In the genomic region with DNA sequence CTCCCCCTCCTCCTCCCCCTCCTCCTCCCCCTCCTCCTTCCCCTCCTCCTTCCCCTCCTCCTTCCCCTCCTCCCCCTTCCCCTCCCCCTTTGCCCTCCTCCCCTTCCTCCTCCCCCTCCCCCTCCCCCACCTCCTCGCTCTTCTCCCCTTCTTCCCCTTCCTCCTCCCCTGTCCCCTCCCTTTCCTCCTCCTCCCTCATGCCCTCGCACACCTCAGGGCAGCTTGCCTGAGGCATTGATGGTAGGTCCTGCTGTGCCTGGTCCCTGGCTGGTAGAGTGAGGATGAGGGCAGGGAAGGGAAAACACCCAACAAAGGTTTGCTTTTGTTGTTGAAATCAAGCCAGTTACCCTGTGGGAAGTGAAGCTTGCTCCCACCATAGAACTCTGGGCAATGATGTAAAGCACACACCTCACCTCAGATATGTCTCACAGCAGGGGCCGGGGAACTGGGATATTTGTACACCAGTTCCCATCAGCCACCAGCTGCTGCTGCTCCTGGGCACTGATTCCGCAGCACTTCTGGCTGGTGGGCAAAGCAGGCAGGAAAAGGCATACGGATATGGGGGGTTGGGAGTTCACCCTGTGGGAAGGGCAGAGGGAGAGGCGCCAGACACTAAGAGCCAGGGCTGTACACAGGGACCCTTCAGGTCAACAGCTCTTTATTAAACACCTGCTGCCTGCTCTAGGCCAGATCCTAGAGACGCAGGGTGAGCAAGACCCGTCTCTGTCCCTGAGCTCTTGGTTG, we compare ENCODE assay signal across 11 cellular contexts. TPM values are rescaled to one million over a fixed set of nuclear protein-coding genes. Genes with fewer than 3 reads are reported as not detected.
A peak's percentile ranks its signal among the peaks of the same experiment; 100 is the strongest.
DNase-seq lines count a peak whose midpoint lies in the region; ATAC-seq, FAIRE-seq and TF ChIP-seq lines count a peak whose summit lies in the region.
"Had no signal": no experiment of that assay in that cellular context is flagged by ENCODE, and none has a peak within 500 bp of the region (broad histone marks: within the 10 kb centered on the region; RNA-seq: fewer than 3 reads in every experiment).

No MANE protein-coding gene starts in this region.

- no peak for ATAC-seq in activated B cell treated with CpG ODN at 0.5 μM for 24 hours (ENCODE audit: low read depth)
- ATAC-seq in HepG2: no peak
- no peak for ATAC-seq in omental fat pad (ENCODE audit: low FRiP score)
- ATAC-seq: activated CD4-positive, CD25-positive, alpha-beta regulatory T cell treated with anti-CD3 and anti-CD28 coated beads, Interleukin-2, amount 50 U/mL, for 24 hours had no signal

- intact Hi-C loops in mammary epithelial cell (cut with micrococcal nuclease): no loop called here
- intact Hi-C loops in MCF 10A (cut with micrococcal nuclease): loop anchor here (10.0 kb wide), 1 partner anchor 152 kb away; a partner anchor contains a TSS
- intact Hi-C loops in activated B cell treated with CpG ODN at 0.5 μM for 24 hours (cut with micrococcal nuclease): no loop called here
- intact Hi-C loops in HepG2 (cut with micrococcal nuclease; ENCODE audit: unreplicated experiment): no loop called here

- no peak overlapping the region for H3K27ac Mint-ChIP-seq in MCF 10A (ENCODE audit: low read depth, unreplicated experiment)
- peak overlapping the region; percentile 77 for H3K27ac Mint-ChIP-seq in activated B cell treated with CpG ODN at 0.5 μM for 24 hours

- peaks cover 29% of the 10 kb centered on the region for H3K4me1 Mint-ChIP-seq in MCF 10A (ENCODE audit: insufficient read depth, unreplicated experiment)
- peaks cover 91% of the 10 kb centered on the region for H3K4me1 Mint-ChIP-seq in activated B cell treated with CpG ODN at 0.5 μM for 24 hours

- 87% methylated on average over 7 of the region's 8 CpGs for WGBS in mammary epithelial cell (ENCODE audit: low coverage, missing lambda C conversion rate)
- WGBS in HepG2 (ENCODE audit: low lambda C conversion rate): 76% methylated on average over 6 of the region's 8 CpGs

- CTCF ChIA-PET in mammary epithelial cell (lab: Charles Lee; ENCODE audit: low non-redundant PET) (no interaction called here), MCF 10A (lab: Yijun Ruan, JAX) (interaction anchor here (0.5 to 1.0 kb wide), 3 partner anchors 172 to 244 kb away, joined by 3 to 4 read pairs (median 3); a partner anchor contains a TSS), activated B cell treated with CpG ODN at 0.5 μM for 24 hours (lab: Charles Lee) (no interaction called here), HepG2 (lab: Yijun Ruan, JAX; ENCODE audit: low intra/inter-chr PET ratio, low total read pairs) (no interaction called here)

- POLR2A ChIA-PET in MCF 10A (lab: Yijun Ruan, JAX): no interaction called here
- POLR2A ChIA-PET in activated B cell treated with CpG ODN at 0.5 μM for 24 hours (lab: Charles Lee): no interaction called here
- POLR2A ChIA-PET in HepG2 (lab: Yijun Ruan, JAX): interaction anchor here (0.6 to 1.0 kb wide), 2 partner anchors 14 to 19 kb away, joined by 3 read pairs; no protein-coding TSS in a partner anchor

- no peak overlapping the region for H3K27ac ChIP-seq in mammary epithelial cell (ENCODE audit: insufficient read depth, low read depth, low read length)
- no peak overlapping the region for H3K27ac ChIP-seq in HepG2 (ENCODE audit: extremely low read length, insufficient read depth, low read length)
- H3K27ac ChIP-seq in caudate nucleus (ENCODE audit: low read depth, low read length): no peak overlapping the region

- no peak for FAIRE-seq in HepG2 (lab: Jason Lieb, UNC)

- H3K4me3 ChIP-seq in mammary epithelial cell (replicated peaks in 1 of 3; ENCODE audit: insufficient read depth in 1 of 3, low read depth in 2 of 3, low read length in 3 of 3): no peak overlapping the region
- no peak overlapping the region for H3K4me3 ChIP-seq in HepG2 (replicated peaks in 1 of 3; ENCODE audit: insufficient read depth in 1 of 3, low read depth in 2 of 3, low read length in 3 of 3)

- TF ChIP-seq CTCF in mammary epithelial cell (conservative IDR thresholded peaks at IDR 0.05 in 1 of 2, IDR thresholded peaks at IDR 0.05 in 1 of 2; ENCODE audit: extremely low read depth in 1 of 2, insufficient read depth in 1 of 2, low read depth in 1 of 2, low read length in 2 of 2) (no peak), MCF 10A (IDR thresholded peaks at IDR 0.05; ENCODE audit: unreplicated experiment) (no peak), activated B cell treated with CpG ODN at 0.5 μM for 24 hours (IDR thresholded peaks at IDR 0.05) (no peak), HepG2 (CRISPR knock-in tag; IDR thresholded peaks at IDR 0.05) (no peak), omental fat pad (IDR thresholded peaks at IDR 0.05) (no peak), GM10266 (IDR thresholded peaks at IDR 0.05; ENCODE audit: control insufficient read depth, insufficient read depth, low read depth, missing control alignments) (no peak)

- in situ Hi-C loops in mammary epithelial cell (cut with MboI; ENCODE audit: low sequenced_read_pairs in 2 of 2): loop anchor here in 1 of 2 donors (25.0 kb wide), 2 partner anchors 185 to 360 kb away; no protein-coding TSS in a partner anchor
- in situ Hi-C loops in HepG2 (cut with HindIII; ENCODE audit: extremely low pct_ligation_motif_present, low pct_unique_long_range_greater_than_20kb): loop anchor here (5.0 kb wide), 1 partner anchor 175 kb away; no protein-coding TSS in a partner anchor

- H3K27me3 Mint-ChIP-seq in MCF 10A (ENCODE audit: insufficient read depth, unreplicated experiment) (no peaks in the 10 kb centered on the region), activated B cell treated with CpG ODN at 0.5 μM for 24 hours (no peaks in the 10 kb centered on the region)

- H3K4me3 Mint-ChIP-seq in MCF 10A (ENCODE audit: unreplicated experiment): no peak overlapping the region
- H3K4me3 Mint-ChIP-seq in activated B cell treated with CpG ODN at 0.5 μM for 24 hours: no peak overlapping the region

- no peak for DNase-seq in mammary epithelial cell
- no peak for DNase-seq in MCF 10A (ENCODE audit: unreplicated experiment)
- DNase-seq in activated B cell treated with CpG ODN at 0.5 μM for 24 hours: peak; percentile 12
- no peak for DNase-seq in HepG2 (ENCODE audit: low spot score)
- DNase-seq in omental fat pad (ENCODE audit: low spot score): no peak
- DNase-seq in caudate nucleus (lab: John Stamatoyannopoulos, UW): no peak
- no peak for DNase-seq in GM10266 (ENCODE audit: extremely low spot score)
- no peak for DNase-seq in NCI-H1436 (lab: John Stamatoyannopoulos, UW)
- DNase-seq: mesenchymal stem cell, NCI-H1694 treated with DMSO at 0.1 percent for 48 hours had no signal

- no peak for TF ChIP-seq EP300 in HepG2 (IDR thresholded peaks at IDR 0.05; ENCODE audit: low read depth in 2 of 2, low read length in 2 of 2)
- no peak for TF ChIP-seq EP300 in HepG2 (CRISPR knock-in tag; IDR thresholded peaks at IDR 0.05; ENCODE audit: borderline replicate concordance)

- H2AFZ ChIP-seq in mammary epithelial cell (ENCODE audit: low read depth, low read length) (peak overlapping the region; percentile 62), HepG2 (ENCODE audit: low read length) (no peak overlapping the region)

- no peak for TF ChIP-seq POLR2A in HepG2 (IDR thresholded peaks at IDR 0.05; ENCODE audit: insufficient read depth in 1 of 2, low read depth in 2 of 2, low read length in 2 of 2)

- H3K9ac ChIP-seq in mammary epithelial cell (ENCODE audit: insufficient read depth, low read length): no peak overlapping the region
- H3K9ac ChIP-seq in HepG2 (ENCODE audit: insufficient read depth, low read depth, low read length): no peak overlapping the region

- H3K9me3 Mint-ChIP-seq in MCF 10A (ENCODE audit: unreplicated experiment) (no peaks in the 10 kb centered on the region), activated B cell treated with CpG ODN at 0.5 μM for 24 hours (no peaks in the 10 kb centered on the region)

- H4K20me1 ChIP-seq in mammary epithelial cell (ENCODE audit: insufficient read depth, low read length): no peaks in the 10 kb centered on the region
- H4K20me1 ChIP-seq in HepG2 (ENCODE audit: insufficient read depth, low read length): 0 out of 2 replicates have a peak, but pooled peaks cover 2% of the 10 kb centered on the region

- no TSS peak for BruUV-seq in mammary epithelial cell (replicated peaks; lab: Mats Ljungman, UMichigan)
- no TSS peak for BruUV-seq in MCF 10A (replicated peaks; lab: Mats Ljungman, UMichigan)
- no TSS peak for BruUV-seq in HepG2 (replicated peaks; lab: Mats Ljungman, UMichigan)

- H3K36me3 Mint-ChIP-seq in MCF 10A (ENCODE audit: insufficient read depth, unreplicated experiment) (no peaks in the 10 kb centered on the region), activated B cell treated with CpG ODN at 0.5 μM for 24 hours (ENCODE audit: low read depth) (peaks cover 46% of the 10 kb centered on the region)

- H3K4me2 ChIP-seq in mammary epithelial cell (ENCODE audit: insufficient read depth, low read depth, low read length) (no peak overlapping the region), HepG2 (ENCODE audit: low read depth, low read length) (no peak overlapping the region)

- H3K27me3 ChIP-seq in mammary epithelial cell (ENCODE audit: insufficient read depth, low read length) (no peaks in the 10 kb centered on the region), HepG2 (ENCODE audit: control insufficient read depth in 1 of 2, insufficient read depth in 2 of 2, low read length in 2 of 2) (no peaks in the 10 kb centered on the region; a peak in 1 of 5 replicates)

- H3K4me1 ChIP-seq in mammary epithelial cell (ENCODE audit: insufficient read depth, low read length): peaks cover 41% of the 10 kb centered on the region
- H3K4me1 ChIP-seq in HepG2 (ENCODE audit: insufficient read depth, low read length): peaks cover 7% of the 10 kb centered on the region; the same call in 1 of the 2 replicates

- TF ChIP-seq RAD21 in HepG2 (CRISPR knock-in tag; IDR thresholded peaks at IDR 0.05): no peak

- H3K79me2 ChIP-seq in mammary epithelial cell (ENCODE audit: insufficient read depth, low read length): no peaks in the 10 kb centered on the region
- no peaks in the 10 kb centered on the region for H3K79me2 ChIP-seq in HepG2 (ENCODE audit: insufficient read depth, low read length)

- H3K36me3 ChIP-seq in mammary epithelial cell (ENCODE audit: insufficient read depth, low read length) (no peaks in the 10 kb centered on the region), HepG2 (replicated peaks in 1 of 2; ENCODE audit: control insufficient read depth in 1 of 2, insufficient read depth in 2 of 2, low read length in 2 of 2) (no peaks in the 10 kb centered on the region)

- dilution Hi-C loops in mammary epithelial cell (cut with HindIII; ENCODE audit: low sequenced_read_pairs): loop anchor here (10.0 to 25.0 kb wide), 3 partner anchors 132 to 510 kb away; no protein-coding TSS in a partner anchor

- H3K9me3 ChIP-seq in mammary epithelial cell (replicated peaks; ENCODE audit: insufficient read depth, low read length) (no peaks in the 10 kb centered on the region), HepG2 (ENCODE audit: low read length) (no peaks in the 10 kb centered on the region)

RNA-seq across cellular contexts. Expression of a gene that starts 13.8 kb away (rescaled TPM):
- total RNA-seq in mammary epithelial cell (1 to 10 TPM; 1.0 to 2.9 TPM), MCF 10A (2022) (9.7 and 20.0 TPM in 2 replicates), activated B cell treated with CpG ODN at 0.5 μM for 24 hours (84.6 and 87.1 TPM in 2 replicates), HepG2 (2016; rRNA removed; fragmentation: Illumina TruSeq; extraction: Trizol) (6.3 and 10.5 TPM in 2 replicates), omental fat pad (10 to 100 TPM; 21.3 to 41.0 (median 27.8) TPM)
- polyA plus RNA-seq in mammary epithelial cell (7.9 TPM), HepG2 (2011; rRNA removed) (31.5 and 50.8 TPM in 2 replicates)
- 16.8 TPM for polyA minus RNA-seq in mammary epithelial cell
- 2.6 and 5.4 TPM in 2 replicates for total RNA-seq in HepG2 (2016; cell fraction: cytosol; rRNA removed; fragmentation: Illumina TruSeq; extraction: Trizol; ENCODE audit: low read depth)
- total RNA-seq in HepG2 (2016; cell fraction: insoluble cytoplasmic fraction; rRNA removed; fragmentation: Illumina TruSeq; extraction: Trizol): 6.8 and 9.8 TPM in 2 replicates
- total RNA-seq in HepG2 (2016; cell fraction: membrane; rRNA removed; fragmentation: Illumina TruSeq; extraction: Trizol): 4.6 and 7.7 TPM in 2 replicates
- 2.0 and 3.7 TPM in 2 replicates for total RNA-seq in HepG2 (2016; cell fraction: nucleus; rRNA removed; fragmentation: Illumina TruSeq; extraction: Trizol)
- polyA plus RNA-seq in HepG2 (2011; cell fraction: cytosol; rRNA removed): 31.2 and 32.1 TPM in 2 replicates
- polyA plus RNA-seq in HepG2 (2011; cell fraction: nucleus; rRNA removed): 14.5 and 18.2 TPM in 2 replicates
- 11.6 and 19.0 TPM in 2 replicates for polyA plus RNA-seq in HepG2 (2012)
- 6.6 and 8.5 TPM in 2 replicates for polyA plus RNA-seq in HepG2 (2016; cell fraction: cytosol; fragmentation: Illumina TruSeq; extraction: Trizol; ENCODE audit: low read depth)
- 9.0 and 9.8 TPM in 2 replicates for polyA plus RNA-seq in HepG2 (2016; cell fraction: insoluble cytoplasmic fraction; fragmentation: Illumina TruSeq; extraction: Trizol; ENCODE audit: low read depth)
- 5.9 and 6.2 TPM in 2 replicates for polyA plus RNA-seq in HepG2 (2016; cell fraction: membrane; fragmentation: Illumina TruSeq; extraction: Trizol; ENCODE audit: low read depth)
- 5.4 and 6.8 TPM in 2 replicates for polyA plus RNA-seq in HepG2 (2016; cell fraction: nucleus; fragmentation: Illumina TruSeq; extraction: Trizol; ENCODE audit: insufficient read depth, low read depth)
- polyA minus RNA-seq in HepG2 (2011; rRNA and poly(A)+ RNA removed; ENCODE audit: low replicate concordance): 3.8 and 11.4 TPM in 2 replicates
- polyA minus RNA-seq in HepG2 (2011; cell fraction: cytosol; rRNA and poly(A)+ RNA removed): 5.5 and 6.9 TPM in 2 replicates
- polyA minus RNA-seq in HepG2 (2011; cell fraction: nucleus; rRNA and poly(A)+ RNA removed): 8.8 and 9.0 TPM in 2 replicates

RNA-seq across cellular contexts. Expression of a gene that starts 31.5 kb away (rescaled TPM):
- total RNA-seq in mammary epithelial cell: 10 to 100 TPM; 31.8 to 42.7 TPM
- 29.2 TPM for polyA plus RNA-seq in mammary epithelial cell
- 80.7 TPM for polyA minus RNA-seq in mammary epithelial cell
- total RNA-seq in MCF 10A (2022): 48.7 and 67.6 TPM in 2 replicates
- total RNA-seq in activated B cell treated with CpG ODN at 0.5 μM for 24 hours: 40.1 and 41.9 TPM in 2 replicates
- 115 and 118 TPM in 2 replicates for total RNA-seq in HepG2 (2016; rRNA removed; fragmentation: Illumina TruSeq; extraction: Trizol)
- total RNA-seq in HepG2 (2016; cell fraction: cytosol; rRNA removed; fragmentation: Illumina TruSeq; extraction: Trizol; ENCODE audit: low read depth): 24.6 and 27.1 TPM in 2 replicates
- total RNA-seq in HepG2 (2016; cell fraction: insoluble cytoplasmic fraction; rRNA removed; fragmentation: Illumina TruSeq; extraction: Trizol): 110 and 117 TPM in 2 replicates
- total RNA-seq in HepG2 (2016; cell fraction: membrane; rRNA removed; fragmentation: Illumina TruSeq; extraction: Trizol): 71.0 and 75.9 TPM in 2 replicates
- 82.3 and 94.1 TPM in 2 replicates for total RNA-seq in HepG2 (2016; cell fraction: nucleus; rRNA removed; fragmentation: Illumina TruSeq; extraction: Trizol)
- 51.3 and 55.2 TPM in 2 replicates for polyA plus RNA-seq in HepG2 (2011; rRNA removed)
- 39.7 and 48.8 TPM in 2 replicates for polyA plus RNA-seq in HepG2 (2011; cell fraction: cytosol; rRNA removed)
- 115 and 142 TPM in 2 replicates for polyA plus RNA-seq in HepG2 (2011; cell fraction: nucleus; rRNA removed)
- 26.8 and 40.4 TPM in 2 replicates for polyA plus RNA-seq in HepG2 (2012)
- polyA plus RNA-seq in HepG2 (2016; cell fraction: cytosol; fragmentation: Illumina TruSeq; extraction: Trizol; ENCODE audit: low read depth): 11.0 and 11.5 TPM in 2 replicates
- polyA plus RNA-seq in HepG2 (2016; cell fraction: insoluble cytoplasmic fraction; fragmentation: Illumina TruSeq; extraction: Trizol; ENCODE audit: low read depth): 70.1 and 79.0 TPM in 2 replicates
- polyA plus RNA-seq in HepG2 (2016; cell fraction: membrane; fragmentation: Illumina TruSeq; extraction: Trizol; ENCODE audit: low read depth): 28.4 and 28.6 TPM in 2 replicates
- 90.9 and 95.3 TPM in 2 replicates for polyA plus RNA-seq in HepG2 (2016; cell fraction: nucleus; fragmentation: Illumina TruSeq; extraction: Trizol; ENCODE audit: insufficient read depth, low read depth)
- polyA minus RNA-seq in HepG2 (2011; rRNA and poly(A)+ RNA removed; ENCODE audit: low replicate concordance): 70.6 and 173 TPM in 2 replicates
- 44.6 and 50.4 TPM in 2 replicates for polyA minus RNA-seq in HepG2 (2011; cell fraction: cytosol; rRNA and poly(A)+ RNA removed)
- polyA minus RNA-seq in HepG2 (2011; cell fraction: nucleus; rRNA and poly(A)+ RNA removed): 117 and 130 TPM in 2 replicates
- 10 to 100 TPM in 3 of 4 donors, 1 to 10 TPM in 1; 7.6 to 60.2 (median 25.2) TPM for total RNA-seq in omental fat pad
